ENCODE assay signal across 19 cellular contexts in genomic region chr11:105206633-105207032, GRCh38.
A peak's percentile ranks its signal among the peaks of the same experiment; 100 is the strongest.
DNase-seq lines count a peak whose midpoint lies in the region; ATAC-seq, FAIRE-seq and TF ChIP-seq lines count a peak whose summit lies in the region.
"Had no signal": no experiment of that assay in that cellular context is flagged by ENCODE, and none has a peak within 500 bp of the region (broad histone marks: within the 10 kb centered on the region; RNA-seq: fewer than 3 reads in every experiment).

No MANE protein-coding gene starts in this region.

- no peaks in the 10 kb centered on the region for H3K36me3 Mint-ChIP-seq in natural killer cell treated with Interleukin-12 subunit alpha and Interleukin-12 subunit beta and Interleukin-15 and Interleukin-18, amount 100 ng/mL, for 72 hours
- H3K36me3 Mint-ChIP-seq: CD8-positive, alpha-beta memory T cell had no signal

- CTCF ChIA-PET in HepG2 (lab: Yijun Ruan, JAX; ENCODE audit: low intra/inter-chr PET ratio, low total read pairs) = no interaction called here

- in situ Hi-C loops in HepG2 (cut with HindIII; ENCODE audit: extremely low pct_ligation_motif_present, low pct_unique_long_range_greater_than_20kb) = no loop called here

- no peaks in the 10 kb centered on the region for H3K9me3 Mint-ChIP-seq in natural killer cell treated with Interleukin-12 subunit alpha and Interleukin-12 subunit beta and Interleukin-15 and Interleukin-18, amount 100 ng/mL, for 72 hours
- H3K9me3 Mint-ChIP-seq: CD8-positive, alpha-beta memory T cell; HFFc6 had no signal

- 59% methylated on average over 4 of the region's 4 CpGs for WGBS in HepG2 (ENCODE audit: low lambda C conversion rate)
- 53% methylated on average over 4 of the region's 4 CpGs for WGBS in right lobe of liver (ENCODE audit: insufficient coverage, low coverage, low lambda C conversion rate, missing lambda C conversion rate)

- POLR2A ChIA-PET in HepG2 (lab: Yijun Ruan, JAX) = no interaction called here

- FAIRE-seq in HepG2 (lab: Jason Lieb, UNC) = no peak
- FAIRE-seq: GM12878, GM18507, GM19239, H1 had no signal

- no peak overlapping the region for H3K4me2 ChIP-seq in HepG2 (ENCODE audit: low read depth, low read length)
- H3K4me2 ChIP-seq: BLaER1, KMS-11 had no signal

- ATAC-seq in HepG2 = no peak
- ATAC-seq in right lobe of liver = no peak
- ATAC-seq in left lobe of liver = no peak
- no peak for ATAC-seq in natural killer cell treated with Interleukin-12 subunit alpha and Interleukin-12 subunit beta and Interleukin-15 and Interleukin-18, amount 100 ng/mL, for 72 hours
- ATAC-seq: GM12878 had no signal

- H4K20me1 ChIP-seq in HepG2 (ENCODE audit: insufficient read depth, low read length) = no peaks in the 10 kb centered on the region
- H4K20me1 ChIP-seq: BLaER1 had no signal

- H3K9me3 ChIP-seq in HepG2 (ENCODE audit: low read length) (no peaks in the 10 kb centered on the region), right lobe of liver (no peaks in the 10 kb centered on the region)
- H3K9me3 ChIP-seq: BLaER1, Caco-2, HAP-1 had no signal

- intact Hi-C loops in HepG2 (cut with micrococcal nuclease; ENCODE audit: unreplicated experiment) (no loop called here), right lobe of liver (cut with DNase I) (no loop called here)

- no peaks in the 10 kb centered on the region for H3K27me3 Mint-ChIP-seq in natural killer cell treated with Interleukin-12 subunit alpha and Interleukin-12 subunit beta and Interleukin-15 and Interleukin-18, amount 100 ng/mL, for 72 hours
- H3K27me3 Mint-ChIP-seq: CD8-positive, alpha-beta memory T cell had no signal

- H3K36me3 ChIP-seq in HepG2 (replicated peaks in 1 of 2; ENCODE audit: control insufficient read depth in 1 of 2, insufficient read depth in 2 of 2, low read length in 2 of 2) = no peaks in the 10 kb centered on the region
- H3K36me3 ChIP-seq in right lobe of liver = no peaks in the 10 kb centered on the region
- H3K36me3 ChIP-seq: BLaER1, HAP-1 had no signal

- TF ChIP-seq POLR2A in HepG2 (IDR thresholded peaks at IDR 0.05; ENCODE audit: insufficient read depth in 1 of 2, low read depth in 2 of 2, low read length in 2 of 2) (no peak), right lobe of liver (IDR thresholded peaks at IDR 0.05) (no peak)

- no peaks in the 10 kb centered on the region for H3K79me2 ChIP-seq in HepG2 (ENCODE audit: insufficient read depth, low read length)

- H2AFZ ChIP-seq in HepG2 (ENCODE audit: low read length) = no peak overlapping the region

- no peak overlapping the region for H3K27ac ChIP-seq in HepG2 (ENCODE audit: extremely low read length, insufficient read depth, low read length)
- H3K27ac ChIP-seq in right lobe of liver = no peak overlapping the region
- H3K27ac ChIP-seq: BLaER1, KMS-11 had no signal

- BruUV-seq in HepG2 (replicated peaks; lab: Mats Ljungman, UMichigan) = no TSS peak

- no peak overlapping the region for H3K27ac Mint-ChIP-seq in natural killer cell treated with Interleukin-12 subunit alpha and Interleukin-12 subunit beta and Interleukin-15 and Interleukin-18, amount 100 ng/mL, for 72 hours
- H3K27ac Mint-ChIP-seq: CD8-positive, alpha-beta memory T cell; HFFc6 had no signal

- TF ChIP-seq EP300 in HepG2 (IDR thresholded peaks at IDR 0.05; ENCODE audit: low read depth in 2 of 2, low read length in 2 of 2) (no peak), HepG2 (CRISPR knock-in tag; IDR thresholded peaks at IDR 0.05; ENCODE audit: borderline replicate concordance) (no peak)

- no peak for TF ChIP-seq CTCF in HepG2 (CRISPR knock-in tag; IDR thresholded peaks at IDR 0.05)
- TF ChIP-seq CTCF in right lobe of liver (IDR thresholded peaks at IDR 0.05) = no peak
- no peak for TF ChIP-seq CTCF in fibroblast of villous mesenchyme (IDR thresholded peaks at IDR 0.05; ENCODE audit: insufficient read depth, low read depth, low read length)

- H3K4me1 ChIP-seq in HepG2 (ENCODE audit: insufficient read depth, low read length) (peaks cover 41% of the 10 kb centered on the region), right lobe of liver (no peaks in the 10 kb centered on the region)
- H3K4me1 ChIP-seq: BLaER1, HAP-1 had no signal

- H3K4me3 Mint-ChIP-seq in natural killer cell treated with Interleukin-12 subunit alpha and Interleukin-12 subunit beta and Interleukin-15 and Interleukin-18, amount 100 ng/mL, for 72 hours = no peak overlapping the region
- H3K4me3 Mint-ChIP-seq: CD8-positive, alpha-beta memory T cell; HFFc6 had no signal

- peak; percentile 28 for DNase-seq in HepG2 (ENCODE audit: low spot score)
- DNase-seq in right lobe of liver = no peak
- peak; percentile 26 for DNase-seq in NCI-H460 (ENCODE audit: extremely low read depth, low read depth)
- DNase-seq in fibroblast of villous mesenchyme (ENCODE audit: low read depth) = peak; percentile 39
- DNase-seq in left lobe of liver (ENCODE audit: low spot score) = no peak
- no peak for DNase-seq in NCI-H146 treated with DMSO at 0.1 percent for 48 hours (lab: John Stamatoyannopoulos, UW; ENCODE audit: unreplicated experiment)
- DNase-seq in natural killer cell treated with Interleukin-12 subunit alpha and Interleukin-12 subunit beta and Interleukin-15 and Interleukin-18, amount 100 ng/mL, for 72 hours (ENCODE audit: low spot score) = no peak
- DNase-seq: 8988T; AML-193; CD8-positive, alpha-beta memory T cell; HFFc6 had no signal

- no peaks in the 10 kb centered on the region for H3K4me1 Mint-ChIP-seq in natural killer cell treated with Interleukin-12 subunit alpha and Interleukin-12 subunit beta and Interleukin-15 and Interleukin-18, amount 100 ng/mL, for 72 hours (ENCODE audit: low read depth in 2 of 2)

- H3K27me3 ChIP-seq in HepG2 (ENCODE audit: control insufficient read depth in 1 of 2, insufficient read depth in 2 of 2, low read length in 2 of 2) (no peaks in the 10 kb centered on the region), right lobe of liver (no peaks in the 10 kb centered on the region)
- H3K27me3 ChIP-seq: BLaER1 had no signal

- no peak for TF ChIP-seq RAD21 in HepG2 (CRISPR knock-in tag; IDR thresholded peaks at IDR 0.05)

- no peak overlapping the region for H3K9ac ChIP-seq in HepG2 (ENCODE audit: insufficient read depth, low read depth, low read length)
- H3K9ac ChIP-seq: BLaER1, KMS-11 had no signal

- H3K4me3 ChIP-seq in HepG2 (replicated peaks in 1 of 3; ENCODE audit: insufficient read depth in 1 of 3, low read depth in 2 of 3, low read length in 3 of 3) (no peak overlapping the region), right lobe of liver (no peak overlapping the region), fibroblast of villous mesenchyme (ENCODE audit: low read depth, low read length) (no peak overlapping the region)
- H3K4me3 ChIP-seq: BLaER1, GM12878, HAP-1 had no signal

TF ChIP-seq in HepG2, 621 proteins besides CTCF, POLR2A, EP300 and RAD21:
- TF ChIP-seq HNF4A (CRISPR knock-in tag; IDR thresholded peaks at IDR 0.05) (no peak), ARNTL (CRISPR knock-in tag; IDR thresholded peaks at IDR 0.05) (no peak), ZNF781 (CRISPR knock-in tag; IDR thresholded peaks at IDR 0.05; ENCODE audit: borderline replicate concordance, not compliant biosample characterization) (no peak), ZBTB33 (CRISPR knock-in tag; IDR thresholded peaks at IDR 0.05) (no peak), SRSF9 (IDR thresholded peaks at IDR 0.05; ENCODE audit: borderline replicate concordance, insufficient read depth, low read depth, low read length, poor library complexity, severe bottlenecking) (no peak), ARID5B (CRISPR knock-in tag; IDR thresholded peaks at IDR 0.05) (0 out of 2 replicates have a peak, but pooled peaks have one; percentile 12)

Comparison
In these comparisons a context has a peak if more than half of its experiments do, and no peak if none do; other contexts are left out.
1. DNase-seq: peak in HepG2 (single experiment), NCI-H460 (single experiment) and fibroblast of villous mesenchyme (single experiment); none in right lobe of liver (0 of 3), left lobe of liver (single experiment), NCI-H146 treated with DMSO at 0.1 percent for 48 hours (single experiment) and natural killer cell treated with Interleukin-12 subunit alpha and Interleukin-12 subunit beta and Interleukin-15 and Interleukin-18, amount 100 ng/mL, for 72 hours (single experiment).